24 cellular contexts compared by ENCODE assay signal in the genomic region with DNA sequence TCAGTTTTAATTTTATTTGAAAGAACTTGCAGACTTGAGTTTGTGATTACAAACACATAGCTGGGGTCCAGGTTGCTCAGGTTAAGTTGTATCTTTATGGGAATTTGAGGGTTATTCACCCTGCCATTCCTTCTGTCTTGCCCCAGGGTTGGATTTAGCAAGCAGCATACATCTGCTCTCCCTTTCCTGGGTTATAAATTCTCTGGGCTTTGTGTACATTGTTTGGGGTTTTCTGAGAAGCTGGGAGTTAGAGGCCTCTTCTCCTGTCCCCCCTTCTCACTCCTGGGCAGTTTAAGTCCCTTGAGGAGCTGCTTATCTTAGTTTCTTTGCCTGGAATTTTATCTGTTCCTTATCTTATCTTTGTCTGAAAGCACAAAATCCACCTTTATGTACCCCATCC.
"Had no signal": no experiment of that assay in that cellular context is flagged by ENCODE, and none has a peak within 500 bp of the region (broad histone marks: within the 10 kb centered on the region; RNA-seq: fewer than 3 reads in every experiment).

No MANE protein-coding gene starts in this region.

- H3K4me3 ChIP-seq: adrenal gland, colonic mucosa, dorsolateral prefrontal cortex, esophagus muscularis mucosa, gastrocnemius medialis, left ventricle myocardium inferior, ovary, prostate gland, spleen, thyroid gland, uterus had no signal

- H3K27ac ChIP-seq: adrenal gland, colonic mucosa, dorsolateral prefrontal cortex, esophagus muscularis mucosa, gastrocnemius medialis, left ventricle myocardium inferior, ovary, prostate gland, spleen, thyroid gland, uterus, WERI-Rb-1 had no signal

- H3K36me3 ChIP-seq: adrenal gland, colonic mucosa, esophagus muscularis mucosa, gastrocnemius medialis, left ventricle myocardium inferior, ovary, prostate gland, spleen, thyroid gland, uterus, WERI-Rb-1 had no signal

- H3K27me3 ChIP-seq: adrenal gland, colonic mucosa, ovary, spleen, thyroid gland, uterus had no signal

- H3K9me3 ChIP-seq: adrenal gland, colonic mucosa, esophagus muscularis mucosa, gastrocnemius medialis, left ventricle myocardium inferior, ovary, prostate gland, spleen, thyroid gland, uterus had no signal

- DNase-seq: activated CD4-positive, alpha-beta T cell treated with anti-CD3 and anti-CD28 coated beads, Interleukin-2, amount 50 U/mL, for 1 hour; activated CD4-positive, CD25-positive, alpha-beta regulatory T cell treated with anti-CD3 and anti-CD28 coated beads, Interleukin-2, amount 50 U/mL, for 72 hours; activated CD8-positive, alpha-beta T cell treated with anti-CD3 and anti-CD28 coated beads, Interleukin-2, amount 10 ng/mL, durations not matched to agents 7 days and 5 days; activated gamma-delta T cell treated with Interleukin-2 at 50 U/mL for 16 hours; activated T-cell treated with anti-CD3 and anti-CD28 coated beads, Interleukin-2, amount 50 U/mL, for 1 hour; adrenal gland; colonic mucosa; dorsolateral prefrontal cortex; effector memory CD8-positive, alpha-beta T cell; gastrocnemius medialis; hypothalamus; left ventricle myocardium inferior; naive B cell; ovary; substantia nigra; thyroid gland; uterus; WERI-Rb-1 had no signal

- H3K4me1 ChIP-seq: adrenal gland, colonic mucosa, gastrocnemius medialis, prostate gland, spleen, thyroid gland, uterus had no signal

- FAIRE-seq: bronchial epithelial cell had no signal

- H3K27ac Mint-ChIP-seq: activated CD8-positive, alpha-beta T cell treated with anti-CD3 and anti-CD28 coated beads, Interleukin-2, amount 10 ng/mL, durations not matched to agents 7 days and 5 days; activated naive CD8-positive, alpha-beta T cell; effector memory CD8-positive, alpha-beta T cell; stimulated activated naive CD8-positive, alpha-beta T cell treated with anti-CD3 and anti-CD28 coated beads, Interleukin-15, Interleukin-2, amounts not matched to agents 100 ng/mL and 50 ng/mL, for 24 hours had no signal

- ATAC-seq: activated CD8-positive, alpha-beta T cell treated with anti-CD3 and anti-CD28 coated beads, Interleukin-2, amount 10 ng/mL, durations not matched to agents 7 days and 5 days; effector memory CD8-positive, alpha-beta T cell; gastrocnemius medialis had no signal

- H3K36me3 Mint-ChIP-seq: activated naive CD8-positive, alpha-beta T cell; naive B cell had no signal

- H3K4me3 Mint-ChIP-seq: activated CD8-positive, alpha-beta T cell treated with anti-CD3 and anti-CD28 coated beads, Interleukin-2, amount 10 ng/mL, durations not matched to agents 7 days and 5 days; activated naive CD8-positive, alpha-beta T cell; effector memory CD8-positive, alpha-beta T cell; naive B cell; stimulated activated naive CD8-positive, alpha-beta T cell treated with anti-CD3 and anti-CD28 coated beads, Interleukin-15, Interleukin-2, amounts not matched to agents 100 ng/mL and 50 ng/mL, for 24 hours had no signal

- H3K9me3 Mint-ChIP-seq: effector memory CD8-positive, alpha-beta T cell; naive B cell; stimulated activated naive CD8-positive, alpha-beta T cell treated with anti-CD3 and anti-CD28 coated beads, Interleukin-15, Interleukin-2, amounts not matched to agents 100 ng/mL and 50 ng/mL, for 24 hours had no signal
